ENCODE assay signal across 9 cellular contexts in genomic region chr17:3754458-3755334, GRCh38. TPM values are rescaled to one million over a fixed set of nuclear protein-coding genes. Genes with fewer than 3 reads are reported as not detected.
DNase-seq lines count a peak whose midpoint lies in the region; ATAC-seq lines count a peak whose summit lies in the region.
"Had no signal": no experiment of that assay in that cellular context is flagged by ENCODE, and none has a peak within 500 bp of the region (broad histone marks: within the 10 kb centered on the region; RNA-seq: fewer than 3 reads in every experiment).

No MANE protein-coding gene starts in this region.

- no peaks in the 10 kb centered on the region for H3K9me3 ChIP-seq in thymus (ENCODE audit: control insufficient read depth)

- peak; percentile 81 to 82 for ATAC-seq in activated CD4-positive, CD25-positive, alpha-beta regulatory T cell treated with anti-CD3 and anti-CD28 coated beads, Interleukin-2, amount 50 U/mL, for 24 hours
- ATAC-seq in naive B cell (ENCODE audit: low read depth in 2 of 2): peak; percentile 90 to 93
- ATAC-seq in HG03565 (IDR thresholded peaks at IDR 0.05; ENCODE audit: unreplicated experiment): no peak

- peak overlapping the region; percentile 31 for H3K4me3 ChIP-seq in thymus (ENCODE audit: low read length)

- in situ Hi-C loops in ACHN (cut with HindIII; ENCODE audit: low pct_ligation_motif_present, low pct_unique_long_range_greater_than_20kb, low sequenced_read_pairs): no loop called here

- H3K27ac ChIP-seq in thymus (ENCODE audit: low read depth): peak overlapping the region; percentile 71

- peak overlapping the region in 1 of 3 donors; percentile 64 for H3K27ac Mint-ChIP-seq in IgD-negative memory B cell
- H3K27ac Mint-ChIP-seq in naive B cell: peak overlapping the region in 2 of 6 donors; percentile 15 to 93
- H3K27ac Mint-ChIP-seq: activated naive CD4-positive, alpha-beta T cell treated with anti-CD3 and anti-CD28 coated beads, Interleukin-2, amount 50 U/mL, for 24 hours had no signal

- peaks cover 28% of the 10 kb centered on the region for H3K4me1 ChIP-seq in thymus (ENCODE audit: control insufficient read depth, insufficient read depth, low read length)

- H3K27me3 ChIP-seq in thymus (ENCODE audit: control insufficient read depth, insufficient read depth): no peaks in the 10 kb centered on the region

- H3K27me3 Mint-ChIP-seq in IgD-negative memory B cell (no peaks in the 10 kb centered on the region), naive B cell (peaks cover 0 to under 1% (median 0%) of the 10 kb centered on the region in 3 donors)
- H3K27me3 Mint-ChIP-seq: activated naive CD4-positive, alpha-beta T cell treated with anti-CD3 and anti-CD28 coated beads, Interleukin-2, amount 50 U/mL, for 24 hours had no signal

- WGBS in thymus: 21% methylated on average over 56 of the region's 56 CpGs

- H3K9me3 Mint-ChIP-seq in IgD-negative memory B cell (peaks cover 0 to 2% (median 0%) of the 10 kb centered on the region in 3 donors), naive B cell (no peaks in the 10 kb centered on the region)
- H3K9me3 Mint-ChIP-seq: activated naive CD4-positive, alpha-beta T cell treated with anti-CD3 and anti-CD28 coated beads, Interleukin-2, amount 50 U/mL, for 24 hours had no signal

- H3K36me3 Mint-ChIP-seq in IgD-negative memory B cell: no peaks in the 10 kb centered on the region
- no peaks in the 10 kb centered on the region for H3K36me3 Mint-ChIP-seq in naive B cell
- H3K36me3 Mint-ChIP-seq: activated naive CD4-positive, alpha-beta T cell treated with anti-CD3 and anti-CD28 coated beads, Interleukin-2, amount 50 U/mL, for 24 hours had no signal

- no peaks in the 10 kb centered on the region for H3K36me3 ChIP-seq in thymus (ENCODE audit: control insufficient read depth, insufficient read depth)

- peaks cover 5 to 15% (median 10%) of the 10 kb centered on the region in 3 donors for H3K4me1 Mint-ChIP-seq in IgD-negative memory B cell
- H3K4me1 Mint-ChIP-seq in naive B cell: peaks cover 10 to 23% (median 12%) of the 10 kb centered on the region in 3 donors

- peak; percentile 29 for DNase-seq in ACHN
- peak; percentile 95 for DNase-seq in ecto neural progenitor cell (ENCODE audit: low spot score)
- peak; percentile 72 for DNase-seq in naive B cell
- no peak for DNase-seq in RKO (ENCODE audit: low spot score)

- H3K4me3 Mint-ChIP-seq in IgD-negative memory B cell: peak overlapping the region in 3 of 4 donors; percentile 40 to 70 (median 66)
- H3K4me3 Mint-ChIP-seq in naive B cell: peak overlapping the region in 7 of 8 donors; percentile 63 to 77 (median 68)

RNA-seq across cellular contexts. Expression of gene HASPIN, which starts 31.0 kb away (rescaled TPM):
- polyA plus RNA-seq in IgD-negative memory B cell (0.34 TPM), naive B cell (ENCODE audit: low read depth in 6 of 6) (1 to 10 TPM in 1 of 6 donors, under 1 TPM in 5; 0.19 to 2.3 (median 0.74) TPM), thymus (2.3 TPM)

RNA-seq across cellular contexts. Expression of gene ITGAE, which starts 46.3 kb away (rescaled TPM):
- 125 TPM for polyA plus RNA-seq in IgD-negative memory B cell
- polyA plus RNA-seq in naive B cell (ENCODE audit: low read depth in 6 of 6): 100 to 1,000 TPM in 5 of 6 donors, 10 to 100 TPM in 1; 93.9 to 177 (median 158) TPM
- polyA plus RNA-seq in thymus: 170 TPM

RNA-seq across cellular contexts. Expression of gene P2RX5, which starts 58.7 kb away (rescaled TPM):
- polyA plus RNA-seq in IgD-negative memory B cell (764 TPM), naive B cell (ENCODE audit: low read depth in 6 of 6) (100 to 1,000 TPM; 377 to 864 (median 638) TPM), thymus (108 TPM)
